Comparison of ENCODE assay signal across 8 cellular contexts in the genomic region with DNA sequence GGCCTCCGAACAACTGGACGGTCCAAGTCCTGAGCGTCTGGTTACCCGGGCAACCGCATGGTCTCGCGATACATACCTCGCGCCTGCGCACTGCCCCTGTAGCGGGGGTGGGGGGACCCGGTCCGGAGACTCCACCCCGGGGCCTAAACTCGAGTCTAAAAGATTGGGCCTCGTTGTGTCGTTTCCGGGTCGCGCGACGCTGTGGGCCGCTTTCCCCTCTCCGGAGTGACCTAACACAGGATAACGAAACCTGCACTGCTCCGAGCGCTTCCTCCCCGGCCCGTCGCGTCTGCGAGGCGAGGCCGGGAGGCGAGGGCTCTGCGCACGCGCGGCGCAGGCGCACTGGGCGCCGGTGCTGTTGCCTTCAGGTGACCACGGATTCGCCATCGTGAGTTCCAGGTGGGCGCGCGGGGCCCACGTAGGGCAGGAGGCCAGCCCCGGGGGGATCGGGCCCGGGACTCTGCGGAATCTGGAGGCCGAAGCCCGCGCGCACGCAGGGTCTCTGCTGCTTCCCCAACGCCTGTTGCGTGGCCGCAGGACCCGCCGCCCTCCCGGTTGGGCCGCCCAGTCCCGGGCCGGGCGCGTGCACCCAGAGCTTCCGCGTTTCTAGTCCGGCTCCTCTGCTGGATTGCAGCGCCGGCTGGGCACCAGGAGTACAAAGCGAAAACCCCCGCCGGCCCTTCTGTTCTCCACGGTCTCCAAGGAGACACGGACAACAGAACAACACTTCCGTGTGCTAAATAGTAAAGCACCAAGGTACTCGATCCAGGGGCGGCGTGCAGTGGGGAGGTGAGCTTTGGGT. TPM values are rescaled to one million over a fixed set of nuclear protein-coding genes. Genes with fewer than 3 reads are reported as not detected.
A peak's percentile ranks its signal among the peaks of the same experiment; 100 is the strongest.
DNase-seq lines count a peak whose midpoint lies in the region; ATAC-seq, FAIRE-seq and TF ChIP-seq lines count a peak whose summit lies in the region.

A gene with protein sequence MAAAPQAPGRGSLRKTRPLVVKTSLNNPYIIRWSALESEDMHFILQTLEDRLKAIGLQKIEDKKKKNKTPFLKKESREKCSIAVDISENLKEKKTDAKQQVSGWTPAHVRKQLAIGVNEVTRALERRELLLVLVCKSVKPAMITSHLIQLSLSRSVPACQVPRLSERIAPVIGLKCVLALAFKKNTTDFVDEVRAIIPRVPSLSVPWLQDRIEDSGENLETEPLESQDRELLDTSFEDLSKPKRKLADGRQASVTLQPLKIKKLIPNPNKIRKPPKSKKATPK (plus strand): TSS at position 345 of the 802 bp plus-strand sequence. CDS start 5,960 bp downstream, outside the sequence.

- TF ChIP-seq CTCF in OCI-LY3 (IDR thresholded peaks at IDR 0.05; ENCODE audit: low read depth, low read length) (no peak), endothelial cell of umbilical vein (IDR thresholded peaks at IDR 0.05; ENCODE audit: extremely low read depth in 1 of 2, insufficient read depth in 1 of 2, low read depth in 1 of 2, low read length in 2 of 2) (no peak)

- H4K20me1 ChIP-seq in OCI-LY3 (ENCODE audit: insufficient read depth, low read length) (no peaks in the 10 kb centered on the region), endothelial cell of umbilical vein (replicated peaks; ENCODE audit: control insufficient read depth, extremely low read depth, insufficient read depth, low read length) (no peaks in the 10 kb centered on the region)

- FAIRE-seq in endothelial cell of umbilical vein (lab: Jason Lieb, UNC) = peak; percentile 96

- peak; percentile 79 for TF ChIP-seq POLR2A in endothelial cell of umbilical vein (IDR thresholded peaks at IDR 0.05; ENCODE audit: low read depth, low read length)

- peak within 1 kb of the TSS; percentile 95 for H3K9ac ChIP-seq in HUES64 (ENCODE audit: low read depth, low read length)
- peak within 1 kb of the TSS; percentile 93 for H3K9ac ChIP-seq in OCI-LY3 (ENCODE audit: low read length)
- H3K9ac ChIP-seq in endothelial cell of umbilical vein (replicated peaks; ENCODE audit: extremely low read depth, insufficient read depth, low read length) = peak within 1 kb of the TSS; percentile 85

- dilution Hi-C loops in endothelial cell of umbilical vein (cut with MboI; ENCODE audit: extremely low pct_ligation_motif_present, low sequenced_read_pairs) = no loop called here

- BruUV-seq in endothelial cell of umbilical vein (replicated peaks; lab: Mats Ljungman, UMichigan) = no TSS peak

- H3K9me3 ChIP-seq in HUES64 (ENCODE audit: insufficient read depth, low read depth, low read length) (no peaks in the 10 kb centered on the region), OCI-LY3 (ENCODE audit: insufficient read depth, low read length) (no peaks in the 10 kb centered on the region), endothelial cell of umbilical vein (replicated peaks; ENCODE audit: control insufficient read depth, insufficient read depth, low read length) (no peaks in the 10 kb centered on the region)

- CTCF ChIA-PET in endothelial cell of umbilical vein (lab: Charles Lee) = interaction anchor here (1.0 kb wide), 1 partner anchor 10 kb away, joined by 3 read pairs; no protein-coding TSS in a partner anchor

- H3K27ac ChIP-seq in HUES64 (ENCODE audit: low read depth, low read length) = peak within 1 kb of the TSS; percentile 99
- H3K27ac ChIP-seq in OCI-LY3 (ENCODE audit: low read length) = peak within 1 kb of the TSS; percentile 87
- H3K27ac ChIP-seq in endothelial cell of umbilical vein (ENCODE audit: insufficient read depth, low read depth, low read length) = peak within 1 kb of the TSS; percentile 66

- H3K4me2 ChIP-seq in OCI-LY3 (ENCODE audit: low read length) (peak within 1 kb of the TSS; percentile 89), endothelial cell of umbilical vein (ENCODE audit: insufficient read depth, low read length) (peak within 1 kb of the TSS; percentile 67)

- H3K9me1 ChIP-seq in endothelial cell of umbilical vein (replicated peaks; ENCODE audit: control insufficient read depth, extremely low read depth, insufficient read depth, low read length) = no peaks in the 10 kb centered on the region

- ATAC-seq in GM21515 (IDR thresholded peaks at IDR 0.05; ENCODE audit: unreplicated experiment) = peak; percentile 86

- H3K27me3 ChIP-seq in HUES64 (ENCODE audit: insufficient read depth, low read length) = no peaks in the 10 kb centered on the region
- no peaks in the 10 kb centered on the region for H3K27me3 ChIP-seq in OCI-LY3 (ENCODE audit: low read depth, low read length)
- no peaks in the 10 kb centered on the region for H3K27me3 ChIP-seq in endothelial cell of umbilical vein (ENCODE audit: control insufficient read depth in 2 of 2, insufficient read depth in 2 of 2, low read length in 2 of 2)

- DNase-seq in DMS 273 (lab: John Stamatoyannopoulos, UW; ENCODE audit: unreplicated experiment) (peak; percentile 97), endothelial cell of umbilical vein (ENCODE audit: low read depth, low spot score) (peak; percentile 97), midbrain (lab: John Stamatoyannopoulos, UW) (peak; percentile 98)
- DNase-seq in activated CD8-positive, alpha-beta memory T cell treated with anti-CD3 and anti-CD28 coated beads, Interleukin-2, amount 50 U/mL, for 48 hours = peak; percentile 99
- peak; percentile 91 to 96 for DNase-seq in stimulated activated CD8-positive, alpha-beta memory T cell treated with anti-CD3 and anti-CD28 coated beads, Interleukin-15, amount 100 ng/mL, for 48 hours (ENCODE audit: low read depth in 2 of 2)

- WGBS in HUES64 = under 1% methylated on average over 84 of the region's 84 CpGs

- intact Hi-C loops in endothelial cell of umbilical vein (cut with micrococcal nuclease) = loop anchor here (1.0 kb wide), 1 partner anchor 322 kb away; no protein-coding TSS in a partner anchor

- POLR2A ChIA-PET in endothelial cell of umbilical vein (lab: Charles Lee) = no interaction called here

- H3K4me3 ChIP-seq in HUES64 (ENCODE audit: low read length) = peak within 1 kb of the TSS; percentile 87
- H3K4me3 ChIP-seq in OCI-LY3 (ENCODE audit: low read length) = peak within 1 kb of the TSS; percentile 98
- peak within 1 kb of the TSS; percentile 75 to 98 (median 80) for H3K4me3 ChIP-seq in endothelial cell of umbilical vein (replicated peaks in 1 of 3; ENCODE audit: insufficient read depth in 1 of 3, low read depth in 1 of 3, low read length in 3 of 3)

- H3K79me2 ChIP-seq in OCI-LY3 (ENCODE audit: low read length) (peaks cover 50% of the 10 kb centered on the region), endothelial cell of umbilical vein (ENCODE audit: control insufficient read depth, insufficient read depth, low read length) (peaks cover 28% of the 10 kb centered on the region)

- H3K4me1 ChIP-seq in HUES64 (ENCODE audit: insufficient read depth, low read length) (0 out of 2 replicates have a peak, but pooled peaks cover 4% of the 10 kb centered on the region), OCI-LY3 (ENCODE audit: low read length) (peaks cover 6% of the 10 kb centered on the region; the same call in 1 of the 2 replicates), endothelial cell of umbilical vein (ENCODE audit: control insufficient read depth, extremely low read depth, insufficient read depth, low read length) (peaks cover 12% of the 10 kb centered on the region)

- peak within 1 kb of the TSS; percentile 85 for H2AFZ ChIP-seq in OCI-LY3 (ENCODE audit: low read depth, low read length)
- peak within 1 kb of the TSS; percentile 60 for H2AFZ ChIP-seq in endothelial cell of umbilical vein (ENCODE audit: low read depth, low read length)

- peaks cover 19% of the 10 kb centered on the region for H3K36me3 ChIP-seq in HUES64 (ENCODE audit: insufficient read depth, low read length)
- H3K36me3 ChIP-seq in OCI-LY3 (replicated peaks; ENCODE audit: low read depth, low read length) = peaks cover 4% of the 10 kb centered on the region
- peaks cover 0 to 2% of the 10 kb centered on the region in 2 experiments for H3K36me3 ChIP-seq in endothelial cell of umbilical vein (ENCODE audit: control insufficient read depth in 2 of 2, extremely low read depth in 1 of 2, insufficient read depth in 2 of 2, low read length in 2 of 2)

TF ChIP-seq in endothelial cell of umbilical vein, 7 proteins besides CTCF, POLR2A, EP300 and RAD21:
- TF ChIP-seq POLR2AphosphoS5 (IDR thresholded peaks at IDR 0.05; ENCODE audit: insufficient read depth, low read depth, low read length) = peak; percentile 89
- TF ChIP-seq GATA2 (IDR thresholded peaks at IDR 0.05; ENCODE audit: insufficient read depth, insufficient read length, low read depth, low read length) = no peak

RNA-seq across cellular contexts. Expression of the gene that starts here (rescaled TPM):
- 26.2 TPM for polyA plus RNA-seq in HUES64 (2013, experiment 1 of 2)
- polyA plus RNA-seq in HUES64 (2013, experiment 2 of 2) = 25.2 TPM
- total RNA-seq in endothelial cell of umbilical vein = 10.3 and 10.6 TPM in 2 replicates
- 9.0 and 10.8 TPM in 2 replicates for polyA plus RNA-seq in endothelial cell of umbilical vein
- 14.5 and 16.3 TPM in 2 replicates for polyA plus RNA-seq in endothelial cell of umbilical vein (2011; cell fraction: cytosol; rRNA removed)
- 7.7 and 12.6 TPM in 2 replicates for polyA plus RNA-seq in endothelial cell of umbilical vein (2011; cell fraction: nucleus; rRNA removed)
- 17.8 and 18.3 TPM in 2 replicates for polyA plus RNA-seq in endothelial cell of umbilical vein (2012)
- polyA minus RNA-seq in endothelial cell of umbilical vein = 6.7 and 13.2 TPM in 2 replicates
- polyA minus RNA-seq in endothelial cell of umbilical vein (2011; cell fraction: cytosol; rRNA and poly(A)+ RNA removed) = 8.5 TPM
- 4.0 and 4.7 TPM in 2 replicates for polyA minus RNA-seq in endothelial cell of umbilical vein (2011; cell fraction: nucleus; rRNA and poly(A)+ RNA removed)

Comparison
In these comparisons a context has a peak if more than half of its experiments do, and no peak if none do; other contexts are left out.
1. Peak in every context shown above with its lines: DNase-seq, ATAC-seq, H3K4me3 ChIP-seq and H3K27ac ChIP-seq.